Comparison of ENCODE assay signal across 26 cellular contexts in the genomic region with DNA sequence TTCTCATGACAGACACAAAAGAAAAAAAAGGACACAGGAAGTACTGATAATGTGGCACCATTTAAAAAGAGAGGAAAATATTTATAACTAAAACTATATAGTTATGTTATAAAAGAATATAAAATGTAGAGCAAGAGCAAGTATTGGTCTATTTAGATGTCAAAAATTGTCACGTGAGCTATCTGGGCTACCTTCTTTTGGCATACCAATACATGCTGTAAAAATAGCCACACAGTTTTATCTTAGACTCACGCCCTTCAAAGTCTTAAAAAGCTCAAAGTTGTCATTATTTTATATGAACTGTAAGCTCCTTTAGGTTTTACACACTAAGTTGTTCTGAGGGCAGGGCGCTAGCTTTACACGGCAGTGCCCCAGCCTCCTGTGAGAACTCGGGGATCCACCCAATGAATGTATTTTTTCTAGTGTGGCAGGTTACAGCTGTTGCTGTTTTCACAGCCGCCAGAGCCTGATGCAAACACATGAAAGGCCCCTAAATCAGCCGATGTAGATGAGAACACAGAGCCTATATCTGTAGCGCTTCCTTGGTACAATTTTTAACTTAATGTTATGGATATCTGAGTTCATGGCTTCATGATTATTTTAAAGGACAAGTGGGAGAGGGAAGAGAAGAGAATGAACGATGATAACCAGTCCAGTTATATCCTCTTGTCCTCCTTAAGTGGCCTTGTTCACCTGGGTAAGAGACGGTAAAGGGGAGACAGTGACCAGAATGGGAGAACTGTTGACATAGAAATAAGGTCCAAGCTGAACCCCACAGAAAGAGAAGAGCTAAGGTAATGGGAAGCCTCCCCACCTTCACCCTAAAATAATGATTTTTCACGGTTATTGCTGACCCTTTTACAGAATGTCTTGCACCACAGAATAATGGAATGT.
DNase-seq lines count a peak whose midpoint lies in the region; ATAC-seq, FAIRE-seq and TF ChIP-seq lines count a peak whose summit lies in the region.
"Had no signal": no experiment of that assay in that cellular context is flagged by ENCODE, and none has a peak within 500 bp of the region (broad histone marks: within the 10 kb centered on the region; RNA-seq: fewer than 3 reads in every experiment).

No MANE protein-coding gene starts in this region.

- no peaks in the 10 kb centered on the region for H3K9me1 ChIP-seq in K562 (ENCODE audit: control insufficient read depth, insufficient read depth, low read length)

- H3K79me2 ChIP-seq in K562 (ENCODE audit: control insufficient read depth, insufficient read depth, low read length) = no peaks in the 10 kb centered on the region

- H3K4me1 ChIP-seq in K562 (replicated peaks in 1 of 2; ENCODE audit: control insufficient read depth in 2 of 2, insufficient read depth in 2 of 2, low read length in 2 of 2) (no peaks in the 10 kb centered on the region), gastrocnemius medialis (peaks cover 0 to 2% of the 10 kb centered on the region in 2 donors)
- H3K4me1 ChIP-seq: A549 had no signal

- no peak overlapping the region for H2AFZ ChIP-seq in K562 (ENCODE audit: low read depth, low read length)

- intact Hi-C loops in K562 (cut with micrococcal nuclease) (no loop called here), gastrocnemius medialis (cut with DNase I; ENCODE audit: low total_unique reads) (no loop called here)

- H4K20me1 ChIP-seq in K562 (replicated peaks; ENCODE audit: control insufficient read depth, insufficient read depth, low read length) = no peaks in the 10 kb centered on the region

- no peaks in the 10 kb centered on the region for H3K36me3 ChIP-seq in K562 (ENCODE audit: control insufficient read depth, insufficient read depth, low read length)
- no peaks in the 10 kb centered on the region for H3K36me3 ChIP-seq in gastrocnemius medialis

- H3K27ac ChIP-seq in K562 (ENCODE audit: extremely low read depth, low read depth, low read length) (no peak overlapping the region), gastrocnemius medialis (peak overlapping the region in 1 of 4 donors; percentile 25)
- H3K27ac ChIP-seq: 22Rv1, A549, C4-2B had no signal

- POLR2A ChIA-PET in K562 (lab: Yijun Ruan, JAX) = interaction anchor here (0.6 to 2.4 kb wide), 6 partner anchors 9 to 1991 kb away, joined by 3 to 8 read pairs (median 3); no protein-coding TSS in a partner anchor

- no peak overlapping the region for H3K9ac ChIP-seq in K562 (ENCODE audit: insufficient read depth in 1 of 2, low read depth in 2 of 2, low read length in 2 of 2)

- no peak; a peak in 1 of 4 replicates for TF ChIP-seq RAD21 in K562 (CRISPR knock-in tag; conservative IDR thresholded peaks at IDR 0.05 in 1 of 2, IDR thresholded peaks at IDR 0.05 in 1 of 2)

- in situ Hi-C loops in K562 (cut with MboI) = no loop called here
- in situ Hi-C loops in gastrocnemius medialis (cut with MboI; ENCODE audit: low sequenced_read_pairs in 4 of 4) = no loop called here

- peak; percentile 26 for DNase-seq in NCI-H2171 treated with DMSO at 0.1 percent for 48 hours (lab: John Stamatoyannopoulos, UW)
- DNase-seq in NCI-H2171 (lab: John Stamatoyannopoulos, UW) = no peak
- DNase-seq in K562 (ENCODE audit: extremely low read depth in 1 of 4, low spot score in 3 of 4) = no peak
- peak; percentile 65 for DNase-seq in left kidney (ENCODE audit: low read depth, low spot score)
- no peak for DNase-seq in gastrocnemius medialis
- no peak for DNase-seq in NCI-H2029 treated with DMSO at 0.1 percent for 48 hours (lab: John Stamatoyannopoulos, UW)
- DNase-seq in NCI-H82 treated with DMSO at 0.1 percent for 48 hours (lab: John Stamatoyannopoulos, UW; ENCODE audit: unreplicated experiment) = no peak
- DNase-seq: AML-193; Calu3; CD4-positive, alpha-beta memory T cell; DMS 273 treated with DMSO at 0.1 percent for 48 hours; DMS53; DND-41; EL; GOT3; H7; HFFc6; IMR-90 had no signal

- ATAC-seq in K562 (peak; percentile 76), gastrocnemius medialis (peak; percentile 36 to 39), HG02852 (IDR thresholded peaks at IDR 0.05; ENCODE audit: unreplicated experiment) (no peak)
- ATAC-seq: A549, GM12878, HCT116 had no signal

- FAIRE-seq in K562 (lab: Jason Lieb, UNC) = no peak
- FAIRE-seq: A549, GM12878, GM18507, HTR-8/SVneo had no signal

- 5% methylated on average over 11 of the region's 11 CpGs for WGBS in K562 (ENCODE audit: insufficient coverage, low coverage, missing lambda C conversion rate)

- H3K27me3 ChIP-seq in K562 (ENCODE audit: control insufficient read depth in 2 of 2, insufficient read depth in 2 of 2, low read length in 2 of 2) (peaks cover 11 to 19% of the 10 kb centered on the region in 2 experiments; a peak in 2 of 5 replicates), gastrocnemius medialis (no peaks in the 10 kb centered on the region)

- no peak overlapping the region for H3K4me2 ChIP-seq in K562 (ENCODE audit: insufficient read depth, low read length)
- H3K4me2 ChIP-seq: A549 had no signal

- TF ChIP-seq CTCF in K562 (IDR thresholded peaks at IDR 0.05 in 2 of 3, conservative IDR thresholded peaks at IDR 0.05 in 1 of 3; ENCODE audit: insufficient read depth in 2 of 3, low read depth in 1 of 3, low read length in 3 of 3) = no peak
- no peak for TF ChIP-seq CTCF in gastrocnemius medialis (IDR thresholded peaks at IDR 0.05 in 4 of 5, conservative IDR thresholded peaks at IDR 0.05 in 1 of 5)

- TF ChIP-seq POLR2A in K562 (conservative IDR thresholded peaks at IDR 0.05) (no peak), gastrocnemius medialis (IDR thresholded peaks at IDR 0.05) (no peak)

- peak; percentile 53; the same call in 1 of the 2 replicates for TF ChIP-seq EP300 in K562 (IDR thresholded peaks at IDR 0.05; ENCODE audit: low read length)

- no peaks in the 10 kb centered on the region for H3K9me3 ChIP-seq in K562 (replicated peaks; ENCODE audit: control insufficient read depth, insufficient read depth, low read depth, low read length)
- no peaks in the 10 kb centered on the region for H3K9me3 ChIP-seq in gastrocnemius medialis
- H3K9me3 ChIP-seq: A549 had no signal

- H3K4me3 ChIP-seq in K562 = no peak overlapping the region
- peak overlapping the region in 1 of 4 donors; percentile 24 for H3K4me3 ChIP-seq in gastrocnemius medialis
- H3K4me3 ChIP-seq: A549, GM12878 had no signal

- BruUV-seq in K562 (replicated peaks; lab: Mats Ljungman, UMichigan) = no TSS peak

- CTCF ChIA-PET in K562 (lab: Yijun Ruan, JAX; ENCODE audit: low intra/inter-chr PET ratio) = no interaction called here

TF ChIP-seq in K562, 482 proteins besides CTCF, POLR2A, EP300 and RAD21 (continues in another document):
- TF ChIP-seq U2AF1 (optimal IDR thresholded peaks at IDR 0.05; ENCODE audit: low read depth, low read length) = no peak
- TF ChIP-seq C11orf30 (IDR thresholded peaks at IDR 0.05; ENCODE audit: low read depth) = no peak
- no peak for TF ChIP-seq TRIM28 (IDR thresholded peaks at IDR 0.05)
- no peak for TF ChIP-seq ZNF511 (CRISPR knock-in tag; IDR thresholded peaks at IDR 0.05)
- peak; percentile 93 for TF ChIP-seq CEBPG (CRISPR knock-in tag; IDR thresholded peaks at IDR 0.05)
- TF ChIP-seq CEBPG (tag; conservative IDR thresholded peaks at IDR 0.05 in 1 of 2, IDR thresholded peaks at IDR 0.05 in 1 of 2) = peak; percentile 81 to 96
- TF ChIP-seq NFE2L1 (tag; IDR thresholded peaks at IDR 0.05; ENCODE audit: borderline replicate concordance, low read depth) = no peak
- 0 out of 2 replicates have a peak, but pooled peaks have one; percentile 2 for TF ChIP-seq RNF2 (IDR thresholded peaks at IDR 0.05)
- no peak for TF ChIP-seq TAF15 (IDR thresholded peaks at IDR 0.05; ENCODE audit: low read depth, low read length)
- TF ChIP-seq ZNF764 (CRISPR knock-in tag; IDR thresholded peaks at IDR 0.05; ENCODE audit: low read depth) = no peak
- no peak for TF ChIP-seq LEF1 (IDR thresholded peaks at IDR 0.05)
- no peak for TF ChIP-seq CBX5 (IDR thresholded peaks at IDR 0.05; ENCODE audit: borderline replicate concordance, low read depth)
- no peak for TF ChIP-seq ZNF282 (CRISPR knock-in tag; IDR thresholded peaks at IDR 0.05)
- TF ChIP-seq ZNF184 (CRISPR knock-in tag; IDR thresholded peaks at IDR 0.05) = no peak
- TF ChIP-seq ZNF668 (CRISPR knock-in tag; IDR thresholded peaks at IDR 0.05) = no peak
- TF ChIP-seq, protein P1, sequence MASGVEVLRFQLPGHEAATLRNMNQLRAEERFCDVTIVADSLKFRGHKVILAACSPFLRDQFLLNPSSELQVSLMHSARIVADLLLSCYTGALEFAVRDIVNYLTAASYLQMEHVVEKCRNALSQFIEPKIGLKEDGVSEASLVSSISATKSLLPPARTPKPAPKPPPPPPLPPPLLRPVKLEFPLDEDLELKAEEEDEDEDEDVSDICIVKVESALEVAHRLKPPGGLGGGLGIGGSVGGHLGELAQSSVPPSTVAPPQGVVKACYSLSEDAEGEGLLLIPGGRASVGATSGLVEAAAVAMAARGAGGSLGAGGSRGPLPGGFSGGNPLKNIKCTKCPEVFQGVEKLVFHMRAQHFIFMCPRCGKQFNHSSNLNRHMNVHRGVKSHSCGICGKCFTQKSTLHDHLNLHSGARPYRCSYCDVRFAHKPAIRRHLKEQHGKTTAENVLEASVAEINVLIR (CRISPR knock-in tag; IDR thresholded peaks at IDR 0.05) = no peak
- TF ChIP-seq MAFF (IDR thresholded peaks at IDR 0.05; ENCODE audit: low read length) = no peak
- no peak for TF ChIP-seq TAF7 (tag; IDR thresholded peaks at IDR 0.05)
- TF ChIP-seq HDAC8 (tag; IDR thresholded peaks at IDR 0.05) = no peak
- TF ChIP-seq CBX8 (IDR thresholded peaks at IDR 0.05; ENCODE audit: borderline replicate concordance, extremely low read depth, low read depth, low read length, poor library complexity, severe bottlenecking) = no peak
- TF ChIP-seq ZBTB17 (CRISPR knock-in tag; IDR thresholded peaks at IDR 0.05) = peak; percentile 52; the same call in 1 of the 2 replicates
- TF ChIP-seq SMARCE1 (IDR thresholded peaks at IDR 0.05) = no peak
- no peak for TF ChIP-seq MTA3 (IDR thresholded peaks at IDR 0.05; ENCODE audit: borderline replicate concordance)
- no peak for TF ChIP-seq SRSF7 (optimal IDR thresholded peaks at IDR 0.05; ENCODE audit: low read depth, low read length)

Comparison
In these comparisons a context has a peak if more than half of its experiments do, and no peak if none do; other contexts are left out.
1. DNase-seq: peak in NCI-H2171 treated with DMSO at 0.1 percent for 48 hours (single experiment) and left kidney (single experiment); none in NCI-H2171 (single experiment), K562 (0 of 4), gastrocnemius medialis (0 of 2), NCI-H2029 treated with DMSO at 0.1 percent for 48 hours (single experiment) and NCI-H82 treated with DMSO at 0.1 percent for 48 hours (single experiment).